Comparison of ENCODE assay signal across 1 cellular context in the genomic region with DNA sequence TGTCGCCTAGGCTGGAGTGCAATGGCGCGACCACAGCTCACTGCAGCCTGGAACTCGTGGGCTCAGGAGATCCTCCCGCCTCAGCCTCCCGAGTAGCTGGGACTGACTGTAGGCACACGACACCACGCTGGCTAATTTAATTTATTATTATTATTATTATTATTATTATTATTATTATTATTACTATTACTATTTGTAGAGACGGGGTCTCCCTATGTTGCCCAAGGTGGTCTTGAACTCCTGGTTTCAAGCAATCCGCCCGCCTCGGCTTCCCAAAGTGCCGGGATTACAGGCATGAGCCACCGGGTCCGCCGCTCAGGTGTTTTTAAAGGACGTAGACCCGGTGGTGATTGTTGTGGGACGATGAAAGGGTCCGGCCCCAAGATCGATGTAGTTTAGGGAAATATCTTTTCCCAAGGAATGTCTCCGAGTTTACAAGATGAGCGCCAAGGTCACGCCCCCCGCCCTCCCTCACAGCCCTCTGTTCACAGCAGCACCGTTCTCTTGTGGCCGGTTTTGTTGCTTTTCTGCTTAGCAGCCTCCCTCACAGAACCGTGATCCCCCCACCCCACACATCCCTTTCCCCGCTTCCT.
TF ChIP-seq lines count a peak whose summit lies in the region.

No MANE protein-coding gene starts in this region.

TF ChIP-seq in IMR-90, 13 proteins besides CTCF, POLR2A, EP300 and RAD21 (continued from another document):
- TF ChIP-seq BHLHE40 (IDR thresholded peaks at IDR 0.05; ENCODE audit: low read depth, low read length) (no peak), MAFK (IDR thresholded peaks at IDR 0.05; ENCODE audit: low read depth, low read length) (no peak), FOS (IDR thresholded peaks at IDR 0.05; ENCODE audit: low read depth, low read length) (no peak), CEBPB (IDR thresholded peaks at IDR 0.05; ENCODE audit: low read depth, low read length) (no peak), RFX5 (IDR thresholded peaks at IDR 0.05; ENCODE audit: low read depth, low read length) (no peak), RCOR1 (IDR thresholded peaks at IDR 0.05; ENCODE audit: insufficient replicate concordance, low read length) (no peak), SMC3 (IDR thresholded peaks at IDR 0.05; ENCODE audit: low read depth, low read length) (no peak), NFE2L2 (IDR thresholded peaks at IDR 0.05; ENCODE audit: low read depth, low read length) (no peak), MAZ (IDR thresholded peaks at IDR 0.05; ENCODE audit: borderline replicate concordance, low read depth, low read length) (no peak)
- TF ChIP-seq, protein P1, sequence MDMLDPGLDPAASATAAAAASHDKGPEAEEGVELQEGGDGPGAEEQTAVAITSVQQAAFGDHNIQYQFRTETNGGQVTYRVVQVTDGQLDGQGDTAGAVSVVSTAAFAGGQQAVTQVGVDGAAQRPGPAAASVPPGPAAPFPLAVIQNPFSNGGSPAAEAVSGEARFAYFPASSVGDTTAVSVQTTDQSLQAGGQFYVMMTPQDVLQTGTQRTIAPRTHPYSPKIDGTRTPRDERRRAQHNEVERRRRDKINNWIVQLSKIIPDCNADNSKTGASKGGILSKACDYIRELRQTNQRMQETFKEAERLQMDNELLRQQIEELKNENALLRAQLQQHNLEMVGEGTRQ (IDR thresholded peaks at IDR 0.05; ENCODE audit: low read depth, low read length) = no peak
- TF ChIP-seq, protein P2, sequence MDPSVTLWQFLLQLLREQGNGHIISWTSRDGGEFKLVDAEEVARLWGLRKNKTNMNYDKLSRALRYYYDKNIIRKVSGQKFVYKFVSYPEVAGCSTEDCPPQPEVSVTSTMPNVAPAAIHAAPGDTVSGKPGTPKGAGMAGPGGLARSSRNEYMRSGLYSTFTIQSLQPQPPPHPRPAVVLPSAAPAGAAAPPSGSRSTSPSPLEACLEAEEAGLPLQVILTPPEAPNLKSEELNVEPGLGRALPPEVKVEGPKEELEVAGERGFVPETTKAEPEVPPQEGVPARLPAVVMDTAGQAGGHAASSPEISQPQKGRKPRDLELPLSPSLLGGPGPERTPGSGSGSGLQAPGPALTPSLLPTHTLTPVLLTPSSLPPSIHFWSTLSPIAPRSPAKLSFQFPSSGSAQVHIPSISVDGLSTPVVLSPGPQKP (IDR thresholded peaks at IDR 0.05; ENCODE audit: borderline replicate concordance, low read depth, low read length) = no peak
